Comparison of ENCODE assay signal across 13 cellular contexts in genomic region chr7:101179780-101180755, GRCh38. TPM values are rescaled to one million over a fixed set of nuclear protein-coding genes. Genes with fewer than 3 reads are reported as not detected.
DNase-seq lines count a peak whose midpoint lies in the region; ATAC-seq and TF ChIP-seq lines count a peak whose summit lies in the region.
"Had no signal": no experiment of that assay in that cellular context is flagged by ENCODE, and none has a peak within 500 bp of the region (broad histone marks: within the 10 kb centered on the region; RNA-seq: fewer than 3 reads in every experiment).

NAT16 (minus strand) TSS chr7:101180293; CDS start chr7:101174807, 5,486 bp downstream.

- peak within 1 kb of the TSS; percentile 64 for H3K4me3 Mint-ChIP-seq in activated naive CD8-positive, alpha-beta T cell
- H3K4me3 Mint-ChIP-seq in activated naive CD8-positive, alpha-beta T cell treated with anti-CD3 and anti-CD28 coated beads, Interleukin-2, amount 50 U/mL, for 24 hours: no peak within 1 kb of the TSS
- H3K4me3 Mint-ChIP-seq in WTC11: peak within 1 kb of the TSS; percentile 73
- peak within 1 kb of the TSS; percentile 71 for H3K4me3 Mint-ChIP-seq in type B pancreatic cell

- no peak for TF ChIP-seq CTCF in WTC11 (IDR thresholded peaks at IDR 0.05)
- TF ChIP-seq CTCF in type B pancreatic cell (conservative IDR thresholded peaks at IDR 0.05): no peak

- H3K9me3 Mint-ChIP-seq in activated naive CD8-positive, alpha-beta T cell (ENCODE audit: low read depth): no peaks in the 10 kb centered on the region
- no peaks in the 10 kb centered on the region for H3K9me3 Mint-ChIP-seq in activated naive CD8-positive, alpha-beta T cell treated with anti-CD3 and anti-CD28 coated beads, Interleukin-2, amount 50 U/mL, for 24 hours
- H3K9me3 Mint-ChIP-seq in WTC11: no peaks in the 10 kb centered on the region
- peaks cover 8% of the 10 kb centered on the region for H3K9me3 Mint-ChIP-seq in type B pancreatic cell
- H3K9me3 Mint-ChIP-seq: activated T-helper 2 cell treated with anti-CD3 and anti-CD28 coated beads, Interferon-gamma antibody, Interleukin-2, Interleukin-4, amounts not matched to agents 10 μg/mL and 5 μg/mL and 100 μg/mL, durations not matched to agents 14 hours and 24 hours and 36 hours had no signal

- no peak for ATAC-seq in activated naive CD8-positive, alpha-beta T cell treated with anti-CD3 and anti-CD28 coated beads, Interleukin-2, amount 50 U/mL, for 24 hours
- peak; percentile 8; the same call in 1 of the 2 replicates for ATAC-seq in WTC11

- H3K4me1 Mint-ChIP-seq in activated naive CD8-positive, alpha-beta T cell (ENCODE audit: low read depth): peaks cover 15% of the 10 kb centered on the region
- H3K4me1 Mint-ChIP-seq in activated naive CD8-positive, alpha-beta T cell treated with anti-CD3 and anti-CD28 coated beads, Interleukin-2, amount 50 U/mL, for 24 hours: peaks cover 11% of the 10 kb centered on the region
- H3K4me1 Mint-ChIP-seq in WTC11 (peaks cover 15% of the 10 kb centered on the region), type B pancreatic cell (ENCODE audit: unreplicated experiment) (peaks cover 13% of the 10 kb centered on the region)

- CTCF ChIA-PET in WTC11 (lab: Charles Lee) (interaction anchor here (0.6 to 3.1 kb wide), 6 partner anchors 12 to 103 kb away, joined by 3 to 31 read pairs (median 4); partner anchors contain the start of gene VGF), HEK293T (lab: Yijun Ruan, JAX) (no interaction called here)

- DNase-seq in activated naive CD8-positive, alpha-beta T cell treated with anti-CD3 and anti-CD28 coated beads, Interleukin-2, amount 50 U/mL, for 24 hours: no peak
- DNase-seq in WTC11 (ENCODE audit: low spot score) (peak; percentile 47), iPS-NIHi11 (ENCODE audit: low spot score) (peak; percentile 51), type B pancreatic cell (ENCODE audit: extremely low spot score, unreplicated experiment) (no peak), kidney glomerular epithelial cell (lab: John Stamatoyannopoulos, UW) (no peak), HEK293T (ENCODE audit: extremely low spot score) (no peak), amniotic stem cell (lab: John Stamatoyannopoulos, UW) (no peak)
- DNase-seq: activated CD4-positive, CD25-positive, alpha-beta regulatory T cell; testis had no signal

- no peak within 1 kb of the TSS for H3K27ac Mint-ChIP-seq in activated naive CD8-positive, alpha-beta T cell
- H3K27ac Mint-ChIP-seq in activated naive CD8-positive, alpha-beta T cell treated with anti-CD3 and anti-CD28 coated beads, Interleukin-2, amount 50 U/mL, for 24 hours: no peak within 1 kb of the TSS
- H3K27ac Mint-ChIP-seq in WTC11: no peak within 1 kb of the TSS; the same call in 1 of the 2 replicates
- H3K27ac Mint-ChIP-seq in type B pancreatic cell: peak within 1 kb of the TSS; percentile 70
- H3K27ac Mint-ChIP-seq: activated T-helper 2 cell treated with anti-CD3 and anti-CD28 coated beads, Interferon-gamma antibody, Interleukin-2, Interleukin-4, amounts not matched to agents 10 μg/mL and 5 μg/mL and 100 μg/mL, durations not matched to agents 14 hours and 24 hours and 36 hours had no signal

- H3K27me3 Mint-ChIP-seq in activated naive CD8-positive, alpha-beta T cell: peaks cover 41% of the 10 kb centered on the region
- H3K27me3 Mint-ChIP-seq in activated naive CD8-positive, alpha-beta T cell treated with anti-CD3 and anti-CD28 coated beads, Interleukin-2, amount 50 U/mL, for 24 hours: peaks cover 64% of the 10 kb centered on the region
- peaks cover 77% of the 10 kb centered on the region for H3K27me3 Mint-ChIP-seq in WTC11 (ENCODE audit: low read depth)
- peaks cover 74% of the 10 kb centered on the region for H3K27me3 Mint-ChIP-seq in type B pancreatic cell

- POLR2A ChIA-PET in WTC11 (lab: Charles Lee): no interaction called here
- POLR2A ChIA-PET in HEK293T (lab: Yijun Ruan, JAX): no interaction called here

- H3K36me3 Mint-ChIP-seq in activated naive CD8-positive, alpha-beta T cell: peaks cover 2% of the 10 kb centered on the region
- H3K36me3 Mint-ChIP-seq in activated naive CD8-positive, alpha-beta T cell treated with anti-CD3 and anti-CD28 coated beads, Interleukin-2, amount 50 U/mL, for 24 hours (ENCODE audit: low read depth): no peaks in the 10 kb centered on the region
- no peaks in the 10 kb centered on the region for H3K36me3 Mint-ChIP-seq in WTC11
- H3K36me3 Mint-ChIP-seq in type B pancreatic cell: no peaks in the 10 kb centered on the region

TF ChIP-seq in WTC11, 78 proteins besides CTCF, POLR2A, EP300 and RAD21 (continues in another document):
- TF ChIP-seq KAT7 (CRISPR knock-in tag; IDR thresholded peaks at IDR 0.05; ENCODE audit: borderline replicate concordance) (no peak), ZNF121 (CRISPR knock-in tag; IDR thresholded peaks at IDR 0.05) (0 out of 2 replicates have a peak, but pooled peaks have one; percentile 32), ZNF512 (CRISPR knock-in tag; IDR thresholded peaks at IDR 0.05; ENCODE audit: borderline replicate concordance) (no peak), FOXK1 (CRISPR knock-in tag; IDR thresholded peaks at IDR 0.05) (no peak), PRRX2 (CRISPR knock-in tag; IDR thresholded peaks at IDR 0.05) (no peak), SMAD3 (CRISPR knock-in tag; IDR thresholded peaks at IDR 0.05; ENCODE audit: borderline replicate concordance) (0 out of 2 replicates have a peak, but pooled peaks have one; percentile 35), RELA (CRISPR knock-in tag; IDR thresholded peaks at IDR 0.05; ENCODE audit: borderline replicate concordance) (no peak), CDX4 (CRISPR knock-in tag; IDR thresholded peaks at IDR 0.05; ENCODE audit: borderline replicate concordance) (no peak)

TF ChIP-seq in HEK293T, 16 proteins besides CTCF, POLR2A, EP300 and RAD21:
- TF ChIP-seq TARDBP (IDR thresholded peaks at IDR 0.05): no peak
- no peak for TF ChIP-seq LEF1 (IDR thresholded peaks at IDR 0.05; ENCODE audit: borderline replicate concordance)
- no peak for TF ChIP-seq CTBP1 (IDR thresholded peaks at IDR 0.05; ENCODE audit: borderline replicate concordance)
- no peak for TF ChIP-seq NFRKB (IDR thresholded peaks at IDR 0.05)
- no peak for TF ChIP-seq PKNOX1 (IDR thresholded peaks at IDR 0.05)
- no peak for TF ChIP-seq L3MBTL2 (conservative IDR thresholded peaks at IDR 0.05)
- TF ChIP-seq ELF4 (IDR thresholded peaks at IDR 0.05): no peak
- no peak for TF ChIP-seq FOXK2 (IDR thresholded peaks at IDR 0.05)
- TF ChIP-seq FOXA1 (IDR thresholded peaks at IDR 0.05): no peak
- TF ChIP-seq ARNT (IDR thresholded peaks at IDR 0.05): no peak

RNA-seq across cellular contexts. Expression of gene NAT16, which starts in this region (rescaled TPM):
- total RNA-seq in WTC11 (2021): 0.32 to 0.62 TPM (median 0.39 TPM) in 3 replicates
- not detected in 2 replicates for total RNA-seq in type B pancreatic cell (ENCODE audit: low replicate concordance)
- total RNA-seq: activated T-helper 2 cell treated with anti-CD3 and anti-CD28 coated beads, Interferon-gamma antibody, Interleukin-2, Interleukin-4, amounts not matched to agents 10 μg/mL and 5 μg/mL and 100 μg/mL, durations not matched to agents 14 hours and 24 hours and 36 hours; fibroblast of villous mesenchyme; liver had no signal

Comparison
In these comparisons a context has a peak if more than half of its experiments do, and no peak if none do; other contexts are left out.
1. Peak in DNase-seq and ATAC-seq in WTC11; RNA of the gene not detected or under 1 TPM.